Comparison of ENCODE assay signal across 21 cellular contexts in genomic region chr18:59276047-59276446, GRCh38. TPM values are rescaled to one million over a fixed set of nuclear protein-coding genes. Genes with fewer than 3 reads are reported as not detected.
DNase-seq lines count a peak whose midpoint lies in the region; ATAC-seq, FAIRE-seq and TF ChIP-seq lines count a peak whose summit lies in the region.
"Had no signal": no experiment of that assay in that cellular context is flagged by ENCODE, and none has a peak within 500 bp of the region (broad histone marks: within the 10 kb centered on the region; RNA-seq: fewer than 3 reads in every experiment).

No MANE protein-coding gene starts in this region.

- H3K9me3 ChIP-seq in esophagus muscularis mucosa (no peaks in the 10 kb centered on the region), neural progenitor cell (ENCODE audit: low read depth) (no peaks in the 10 kb centered on the region)

- H3K4me3 ChIP-seq in H7 (ENCODE audit: insufficient read depth, low read depth, low read length): no peak overlapping the region
- H3K4me3 ChIP-seq in esophagus muscularis mucosa: no peak overlapping the region
- H3K4me3 ChIP-seq in neural progenitor cell: peak overlapping the region; percentile 41
- H3K4me3 ChIP-seq: BLaER1 treated with 17β-estradiol and CSF1 and Interleukin-3, amounts not matched to agents 10 nM and 100 nM; GM12878; GM23248 had no signal

- ATAC-seq in GM21576 (IDR thresholded peaks at IDR 0.05; ENCODE audit: unreplicated experiment) (no peak), HG02840 (IDR thresholded peaks at IDR 0.05; ENCODE audit: low FRiP score, unreplicated experiment) (no peak)
- ATAC-seq: GM12878, HCT116 had no signal

- H3K27ac Mint-ChIP-seq in neural progenitor cell: no peak overlapping the region
- H3K27ac Mint-ChIP-seq: CD4-positive, CD25-positive, alpha-beta regulatory T cell had no signal

- no peak overlapping the region for H2AFZ ChIP-seq in neural progenitor cell (replicated peaks)
- H2AFZ ChIP-seq: GM23248 had no signal

- peak overlapping the region; percentile 92 for H3K4me2 ChIP-seq in neural progenitor cell
- H3K4me2 ChIP-seq: BLaER1 treated with 17β-estradiol and CSF1 and Interleukin-3, amounts not matched to agents 10 nM and 100 nM had no signal

- DNase-seq in H7: peak; percentile 33
- peak; percentile 55 for DNase-seq in esophagus muscularis mucosa (ENCODE audit: extremely low spot score)
- peak; percentile 97 for DNase-seq in neural progenitor cell (ENCODE audit: low spot score)
- DNase-seq in frontal cortex (ENCODE audit: low spot score in 2 of 2): no peak
- no peak for DNase-seq in activated gamma-delta T cell (lab: John Stamatoyannopoulos, UW)
- DNase-seq: ACHN; Calu3; CD4-positive, CD25-positive, alpha-beta regulatory T cell; DMS 273 treated with DMSO at 0.1 percent for 48 hours; DMS79; GM23248; IMR-90 had no signal

- peaks cover 13 to 29% (median 26%) of the 10 kb centered on the region in 4 donors for H3K4me1 ChIP-seq in esophagus muscularis mucosa
- H3K4me1 ChIP-seq in neural progenitor cell: peaks cover 55% of the 10 kb centered on the region

- intact Hi-C loops in esophagus muscularis mucosa (cut with DNase I): no loop called here

- peak overlapping the region; percentile 15; the same call in 1 of the 2 replicates for H3K27ac ChIP-seq in VCaP
- no peak overlapping the region for H3K27ac ChIP-seq in esophagus muscularis mucosa (replicated peaks in 1 of 4)
- H3K27ac ChIP-seq in neural progenitor cell: peak overlapping the region; percentile 82
- H3K27ac ChIP-seq: BLaER1 treated with 17β-estradiol and CSF1 and Interleukin-3, amounts not matched to agents 10 nM and 100 nM; GM23248 had no signal

- no peak for TF ChIP-seq POLR2A in esophagus muscularis mucosa (IDR thresholded peaks at IDR 0.05; ENCODE audit: low read depth)

- 20% methylated on average over 5 of the region's 5 CpGs for WGBS in esophagus muscularis mucosa

- H3K9ac ChIP-seq in neural progenitor cell: no peak overlapping the region
- H3K9ac ChIP-seq: BLaER1 treated with 17β-estradiol and CSF1 and Interleukin-3, amounts not matched to agents 10 nM and 100 nM; GM23248 had no signal

- peaks cover 1% of the 10 kb centered on the region for H3K36me3 Mint-ChIP-seq in neural progenitor cell
- H3K36me3 Mint-ChIP-seq: CD4-positive, CD25-positive, alpha-beta regulatory T cell had no signal

- peaks cover 35% of the 10 kb centered on the region for H4K20me1 ChIP-seq in neural progenitor cell (ENCODE audit: low read depth)
- H4K20me1 ChIP-seq: BLaER1 treated with 17β-estradiol and CSF1 and Interleukin-3, amounts not matched to agents 10 nM and 100 nM had no signal

- H3F3A ChIP-seq in neural progenitor cell (ENCODE audit: low read depth): peaks cover 51% of the 10 kb centered on the region

- peaks cover 25% of the 10 kb centered on the region for H3K79me2 ChIP-seq in neural progenitor cell (ENCODE audit: low read depth)

- H3K36me3 ChIP-seq in H7 (replicated peaks; ENCODE audit: control insufficient read depth, insufficient read depth, low read length): no peaks in the 10 kb centered on the region
- H3K36me3 ChIP-seq in esophagus muscularis mucosa: no peaks in the 10 kb centered on the region
- H3K36me3 ChIP-seq in neural progenitor cell: peaks cover 5% of the 10 kb centered on the region
- H3K36me3 ChIP-seq: BLaER1 treated with 17β-estradiol and CSF1 and Interleukin-3, amounts not matched to agents 10 nM and 100 nM had no signal

- H3K27me3 ChIP-seq in H7 (ENCODE audit: control insufficient read depth, insufficient read depth, low read length) (peaks cover 98% of the 10 kb centered on the region), esophagus muscularis mucosa (peaks cover 3 to 95% (median 39%) of the 10 kb centered on the region in 4 donors), neural progenitor cell (peaks cover 81% of the 10 kb centered on the region)

- H3K9me3 Mint-ChIP-seq in neural progenitor cell: no peaks in the 10 kb centered on the region

- no peak for TF ChIP-seq CTCF in VCaP (conservative IDR thresholded peaks at IDR 0.05)
- TF ChIP-seq CTCF in esophagus muscularis mucosa (IDR thresholded peaks at IDR 0.05): no peak
- no peak for TF ChIP-seq CTCF in neural progenitor cell (IDR thresholded peaks at IDR 0.05)

- peaks cover 56% of the 10 kb centered on the region for H3K27me3 Mint-ChIP-seq in neural progenitor cell (ENCODE audit: insufficient read depth, low read depth)

- H3K4me3 Mint-ChIP-seq in neural progenitor cell: peak overlapping the region; percentile 27
- H3K4me3 Mint-ChIP-seq: CD4-positive, CD25-positive, alpha-beta regulatory T cell had no signal

- H3K4me1 Mint-ChIP-seq in neural progenitor cell: peaks cover 26% of the 10 kb centered on the region

- TF ChIP-seq EP300 in esophagus muscularis mucosa (IDR thresholded peaks at IDR 0.05): no peak

- no peak for FAIRE-seq in frontal cortex (lab: Jason Lieb, UNC)
- FAIRE-seq: GM12878, GM18507 had no signal

RNA-seq across cellular contexts. Expression of gene RAX, which starts 2.8 kb away (rescaled TPM):
- total RNA-seq in H7 (2014; rRNA removed; shearing (Covaris generic)): not detected in 2 replicates
- total RNA-seq in esophagus muscularis mucosa (not detected), neural progenitor cell (ENCODE audit: low replicate concordance) (20.7 and 78.1 TPM in 2 replicates), frontal cortex (not detected)
- total RNA-seq: A172; Calu3; CD4-positive, CD25-positive, alpha-beta regulatory T cell; G401; GM12878; GM23248; IMR-90 had no signal

RNA-seq across cellular contexts. Expression of gene CPLX4, which starts 42.4 kb away (rescaled TPM):
- not detected in 2 replicates for total RNA-seq in H7 (2014; rRNA removed; shearing (Covaris generic))
- total RNA-seq in esophagus muscularis mucosa: not detected
- total RNA-seq in neural progenitor cell (ENCODE audit: low replicate concordance): 0.12 and 2.2 TPM in 2 replicates
- total RNA-seq in frontal cortex: not detected
- total RNA-seq: A172; Calu3; CD4-positive, CD25-positive, alpha-beta regulatory T cell; G401; GM12878; GM23248; IMR-90 had no signal

RNA-seq across cellular contexts. Expression of gene GRP, which starts 56.1 kb away (rescaled TPM):
- 0.42 TPM in 1 of 2 replicates, not detected in the other for total RNA-seq in H7 (2014; rRNA removed; shearing (Covaris generic))
- total RNA-seq in esophagus muscularis mucosa: 1 to 10 TPM in 3 of 4 donors, under 1 TPM in 1; 0.98 to 7.9 (median 2.5) TPM
- 2.1 TPM in 1 of 2 replicates, not detected in the other for total RNA-seq in neural progenitor cell (ENCODE audit: low replicate concordance)
- total RNA-seq in frontal cortex: 22.8 TPM
- total RNA-seq: A172; Calu3; CD4-positive, CD25-positive, alpha-beta regulatory T cell; G401; GM12878; GM23248; IMR-90 had no signal

Comparison
In these comparisons a context has a peak if more than half of its experiments do, and no peak if none do; other contexts are left out.
1. DNase-seq: peak in H7 (single experiment), esophagus muscularis mucosa (single experiment) and neural progenitor cell (single experiment); none in frontal cortex (0 of 2) and activated gamma-delta T cell (single experiment).
2. H3K27ac ChIP-seq: peak in VCaP (single experiment) and neural progenitor cell (single experiment); none in esophagus muscularis mucosa (0 of 4).
3. RNA of gene RAX, which starts 2.8 kb away (total RNA-seq): 20.7 to 78.1 TPM in neural progenitor cell; not detected in H7, not detected in esophagus muscularis mucosa and not detected in frontal cortex (single experiment); every median in the first group is over 10 times any median in the second.